ENCODE assay signal across 29 cellular contexts in genomic region chr10:131421381-131421780, GRCh38.
"Had no signal": no experiment of that assay in that cellular context is flagged by ENCODE, and none has a peak within 500 bp of the region (broad histone marks: within the 10 kb centered on the region; RNA-seq: fewer than 3 reads in every experiment).

No MANE protein-coding gene starts in this region.

- H3K27me3 Mint-ChIP-seq: dendritic cell treated with granulocyte-macrophage colony-stimulating factor and Interleukin-4, amounts not matched to agents 40 ng/mL and 50 ng/mL, for 4 days had no signal

- H3K27ac ChIP-seq: colonic mucosa, coronary artery, dorsolateral prefrontal cortex, epithelial cell of prostate, esophagus muscularis mucosa, esophagus squamous epithelium, foreskin keratinocyte, gastrocnemius medialis, gastroesophageal sphincter, heart left ventricle, heart right ventricle had no signal

- H3K4me1 Mint-ChIP-seq: endodermal cell had no signal

- H3K4me3 ChIP-seq: colonic mucosa, coronary artery, dorsolateral prefrontal cortex, esophagus muscularis mucosa, esophagus squamous epithelium, gastrocnemius medialis, gastroesophageal sphincter, heart left ventricle, heart right ventricle had no signal

- FAIRE-seq: colon, endometrium, endothelial cell of umbilical vein, frontal cortex had no signal

- H3K36me3 ChIP-seq: colonic mucosa, esophagus muscularis mucosa, esophagus squamous epithelium, gastrocnemius medialis, gastroesophageal sphincter, heart left ventricle, heart right ventricle had no signal

- H3K27me3 ChIP-seq: colonic mucosa, foreskin keratinocyte had no signal

- H3K9me3 Mint-ChIP-seq: dendritic cell treated with granulocyte-macrophage colony-stimulating factor and Interleukin-4, amounts not matched to agents 40 ng/mL and 50 ng/mL, for 4 days; endodermal cell had no signal

- H3K9me3 ChIP-seq: colonic mucosa, gastrocnemius medialis had no signal

- ATAC-seq: effector memory CD8-positive, alpha-beta T cell; esophagus mucosa; foreskin keratinocyte; gastrocnemius medialis; gastroesophageal sphincter; heart left ventricle; heart right ventricle had no signal

- H3K27ac Mint-ChIP-seq: dendritic cell treated with granulocyte-macrophage colony-stimulating factor and Interleukin-4, amounts not matched to agents 40 ng/mL and 50 ng/mL, for 4 days; effector memory CD8-positive, alpha-beta T cell; endodermal cell had no signal

- DNase-seq: colonic mucosa; cortex of kidney; dermis blood vessel endothelial cell; dorsolateral prefrontal cortex; effector CD4-positive, alpha-beta T cell; effector CD8-positive, alpha-beta T cell; effector memory CD4-positive, alpha-beta T cell; effector memory CD8-positive, alpha-beta T cell; endodermal cell; erythroblast; esophagus squamous epithelium; foreskin fibroblast; foreskin keratinocyte; foreskin melanocyte; gastrocnemius medialis; glutamatergic neuron; head of caudate nucleus; heart right ventricle had no signal

- H3K4me3 Mint-ChIP-seq: dendritic cell treated with granulocyte-macrophage colony-stimulating factor and Interleukin-4, amounts not matched to agents 40 ng/mL and 50 ng/mL, for 4 days; effector memory CD8-positive, alpha-beta T cell; endodermal cell had no signal

- H3K4me1 ChIP-seq: colonic mucosa, esophagus muscularis mucosa, foreskin keratinocyte, gastrocnemius medialis, gastroesophageal sphincter, heart left ventricle, heart right ventricle had no signal
